ENCODE assay signal across 1 cellular context in genomic region chr1:42766723-42767509, GRCh38.
TF ChIP-seq lines count a peak whose summit lies in the region.

Gene C1orf50, plus strand, starts transcription at chr1:42767249. Its CDS starts 63 bp downstream, at chr1:42767312.
A gene with protein sequence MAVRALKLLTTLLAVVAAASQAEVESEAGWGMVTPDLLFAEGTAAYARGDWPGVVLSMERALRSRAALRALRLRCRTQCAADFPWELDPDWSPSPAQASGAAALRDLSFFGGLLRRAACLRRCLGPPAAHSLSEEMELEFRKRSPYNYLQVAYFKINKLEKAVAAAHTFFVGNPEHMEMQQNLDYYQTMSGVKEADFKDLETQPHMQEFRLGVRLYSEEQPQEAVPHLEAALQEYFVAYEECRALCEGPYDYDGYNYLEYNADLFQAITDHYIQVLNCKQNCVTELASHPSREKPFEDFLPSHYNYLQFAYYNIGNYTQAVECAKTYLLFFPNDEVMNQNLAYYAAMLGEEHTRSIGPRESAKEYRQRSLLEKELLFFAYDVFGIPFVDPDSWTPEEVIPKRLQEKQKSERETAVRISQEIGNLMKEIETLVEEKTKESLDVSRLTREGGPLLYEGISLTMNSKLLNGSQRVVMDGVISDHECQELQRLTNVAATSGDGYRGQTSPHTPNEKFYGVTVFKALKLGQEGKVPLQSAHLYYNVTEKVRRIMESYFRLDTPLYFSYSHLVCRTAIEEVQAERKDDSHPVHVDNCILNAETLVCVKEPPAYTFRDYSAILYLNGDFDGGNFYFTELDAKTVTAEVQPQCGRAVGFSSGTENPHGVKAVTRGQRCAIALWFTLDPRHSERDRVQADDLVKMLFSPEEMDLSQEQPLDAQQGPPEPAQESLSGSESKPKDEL (minus strand): TSS chr1:42767028. CDS start chr1:42766971, 57 bp downstream.

TF ChIP-seq in HepG2, 621 proteins besides CTCF, POLR2A, EP300 and RAD21 (continued from another document and continues in another):
- TF ChIP-seq ZSCAN21 (CRISPR knock-in tag; IDR thresholded peaks at IDR 0.05; ENCODE audit: borderline replicate concordance) (peak; percentile 90; the same call in 1 of the 2 replicates), KAT8 (CRISPR knock-in tag; IDR thresholded peaks at IDR 0.05) (peak; percentile 79), ZNF567 (CRISPR knock-in tag; IDR thresholded peaks at IDR 0.05; ENCODE audit: borderline replicate concordance) (no peak), ZNF576 (CRISPR knock-in tag; IDR thresholded peaks at IDR 0.05) (no peak), CHD2 (IDR thresholded peaks at IDR 0.05; ENCODE audit: low read depth, low read length) (peak; percentile 56; the same call in 1 of the 2 replicates), IRF2 (CRISPR knock-in tag; IDR thresholded peaks at IDR 0.05) (no peak), ZNF672 (CRISPR knock-in tag; IDR thresholded peaks at IDR 0.05) (no peak), CREM (IDR thresholded peaks at IDR 0.05) (peak; percentile 27; the same call in 1 of the 2 replicates), CREM (CRISPR knock-in tag; IDR thresholded peaks at IDR 0.05) (no peak), PAWR (CRISPR knock-in tag; IDR thresholded peaks at IDR 0.05; ENCODE audit: borderline replicate concordance) (peak; percentile 82; the same call in 1 of the 2 replicates), HES4 (CRISPR knock-in tag; IDR thresholded peaks at IDR 0.05; ENCODE audit: borderline replicate concordance) (peak; percentile 37; the same call in 1 of the 2 replicates), STAT6 (CRISPR knock-in tag; IDR thresholded peaks at IDR 0.05; ENCODE audit: borderline replicate concordance) (no peak), FLYWCH1 (CRISPR knock-in tag; IDR thresholded peaks at IDR 0.05) (no peak), ELF1 (CRISPR knock-in tag; IDR thresholded peaks at IDR 0.05) (peak; percentile 89), ZNF256 (CRISPR knock-in tag; conservative IDR thresholded peaks at IDR 0.05) (no peak), RARG (CRISPR knock-in tag; IDR thresholded peaks at IDR 0.05; ENCODE audit: low read depth) (peak; percentile 92; the same call in 1 of the 2 replicates), ZNF678 (CRISPR knock-in tag; IDR thresholded peaks at IDR 0.05) (peak; percentile 85), PAX8 (CRISPR knock-in tag; IDR thresholded peaks at IDR 0.05; ENCODE audit: borderline replicate concordance) (peak; percentile 87; the same call in 1 of the 2 replicates), ZNF619 (CRISPR knock-in tag; IDR thresholded peaks at IDR 0.05) (no peak), HNRNPK (IDR thresholded peaks at IDR 0.05; ENCODE audit: low read depth, low read length, poor library complexity, severe bottlenecking) (no peak), SPEN (CRISPR knock-in tag; IDR thresholded peaks at IDR 0.05; ENCODE audit: low read depth) (no peak; the same call in 1 of the 2 replicates), SATB2 (CRISPR knock-in tag; IDR thresholded peaks at IDR 0.05) (peak; percentile 84), MEIS2 (CRISPR knock-in tag; IDR thresholded peaks at IDR 0.05) (peak; percentile 66), LCORL (IDR thresholded peaks at IDR 0.05) (no peak), LCORL (CRISPR knock-in tag; IDR thresholded peaks at IDR 0.05) (no peak), NR3C1 (CRISPR knock-in tag; IDR thresholded peaks at IDR 0.05) (no peak), ZNF614 (CRISPR knock-in tag; IDR thresholded peaks at IDR 0.05; ENCODE audit: borderline replicate concordance) (no peak), SMARCE1 (IDR thresholded peaks at IDR 0.05; ENCODE audit: borderline replicate concordance) (no peak), ISL2 (CRISPR knock-in tag; IDR thresholded peaks at IDR 0.05) (peak; percentile 66), ZNF660 (CRISPR knock-in tag; IDR thresholded peaks at IDR 0.05; ENCODE audit: borderline replicate concordance, low read depth) (no peak), MTF1 (CRISPR knock-in tag; IDR thresholded peaks at IDR 0.05) (peak; percentile 25; the same call in 1 of the 2 replicates), MEF2D (CRISPR knock-in tag; IDR thresholded peaks at IDR 0.05) (peak; percentile 19; the same call in 1 of the 2 replicates), YY1 (IDR thresholded peaks at IDR 0.05; ENCODE audit: insufficient read depth, insufficient replicate concordance, low read depth, low read length) (peak; percentile 68), THAP11 (CRISPR knock-in tag; IDR thresholded peaks at IDR 0.05) (peak; percentile 48; the same call in 1 of the 2 replicates), GFI1 (CRISPR knock-in tag; IDR thresholded peaks at IDR 0.05; ENCODE audit: borderline replicate concordance) (peak; percentile 35; the same call in 1 of the 2 replicates), PHF8 (CRISPR knock-in tag; IDR thresholded peaks at IDR 0.05) (peak; percentile 91), ZFP62 (CRISPR knock-in tag; IDR thresholded peaks at IDR 0.05) (0 out of 2 replicates have a peak, but pooled peaks have one; percentile 42), ZGPAT (CRISPR knock-in tag; IDR thresholded peaks at IDR 0.05) (peak; percentile 75; the same call in 1 of the 2 replicates), TBP (CRISPR knock-in tag; IDR thresholded peaks at IDR 0.05) (0 out of 2 replicates have a peak, but pooled peaks have one; percentile 79), FOXM1 (CRISPR knock-in tag; IDR thresholded peaks at IDR 0.05) (0 out of 2 replicates have a peak, but pooled peaks have one; percentile 35), STAG1 (CRISPR knock-in tag; IDR thresholded peaks at IDR 0.05) (no peak), ZNF607 (CRISPR knock-in tag; IDR thresholded peaks at IDR 0.05; ENCODE audit: borderline replicate concordance) (no peak; the same call in 1 of the 2 replicates), ZNF441 (CRISPR knock-in tag; IDR thresholded peaks at IDR 0.05; ENCODE audit: borderline replicate concordance) (no peak), ZNF572 (CRISPR knock-in tag; IDR thresholded peaks at IDR 0.05) (0 out of 2 replicates have a peak, but pooled peaks have one; percentile 89), ZNF501 (CRISPR knock-in tag; IDR thresholded peaks at IDR 0.05) (peak; percentile 88), NFAT5 (CRISPR knock-in tag; IDR thresholded peaks at IDR 0.05) (0 out of 2 replicates have a peak, but pooled peaks have one; percentile 54), ZSCAN30 (CRISPR knock-in tag; IDR thresholded peaks at IDR 0.05) (no peak), ZNF101 (CRISPR knock-in tag; IDR thresholded peaks at IDR 0.05; ENCODE audit: borderline replicate concordance, low read depth) (no peak), AGO2 (optimal IDR thresholded peaks at IDR 0.05; ENCODE audit: low read depth, low read length) (peak; percentile 40), TP53 (CRISPR knock-in tag; conservative IDR thresholded peaks at IDR 0.05) (no peak), RBM39 (IDR thresholded peaks at IDR 0.05; ENCODE audit: low read depth, low read length, poor library complexity, severe bottlenecking) (peak; percentile 39), ZSCAN12 (CRISPR knock-in tag; IDR thresholded peaks at IDR 0.05) (peak; percentile 80; the same call in 1 of the 2 replicates), PHB2 (IDR thresholded peaks at IDR 0.05; ENCODE audit: partially characterized antibody) (no peak), ARNT (IDR thresholded peaks at IDR 0.05) (no peak), NR0B2 (CRISPR knock-in tag; IDR thresholded peaks at IDR 0.05) (peak; percentile 66; the same call in 1 of the 2 replicates), ERF (CRISPR knock-in tag; IDR thresholded peaks at IDR 0.05) (peak; percentile 33), XRCC5 (optimal IDR thresholded peaks at IDR 0.05; ENCODE audit: low read length) (no peak), GATAD2A (CRISPR knock-in tag; IDR thresholded peaks at IDR 0.05) (peak; percentile 15; the same call in 1 of the 2 replicates), MYC (CRISPR knock-in tag; IDR thresholded peaks at IDR 0.05; ENCODE audit: borderline replicate concordance) (peak; percentile 69), MED1 (CRISPR knock-in tag; IDR thresholded peaks at IDR 0.05) (peak; percentile 54), ZNF446 (CRISPR knock-in tag; IDR thresholded peaks at IDR 0.05) (peak; percentile 25; the same call in 1 of the 2 replicates)
- TF ChIP-seq, protein P1, sequence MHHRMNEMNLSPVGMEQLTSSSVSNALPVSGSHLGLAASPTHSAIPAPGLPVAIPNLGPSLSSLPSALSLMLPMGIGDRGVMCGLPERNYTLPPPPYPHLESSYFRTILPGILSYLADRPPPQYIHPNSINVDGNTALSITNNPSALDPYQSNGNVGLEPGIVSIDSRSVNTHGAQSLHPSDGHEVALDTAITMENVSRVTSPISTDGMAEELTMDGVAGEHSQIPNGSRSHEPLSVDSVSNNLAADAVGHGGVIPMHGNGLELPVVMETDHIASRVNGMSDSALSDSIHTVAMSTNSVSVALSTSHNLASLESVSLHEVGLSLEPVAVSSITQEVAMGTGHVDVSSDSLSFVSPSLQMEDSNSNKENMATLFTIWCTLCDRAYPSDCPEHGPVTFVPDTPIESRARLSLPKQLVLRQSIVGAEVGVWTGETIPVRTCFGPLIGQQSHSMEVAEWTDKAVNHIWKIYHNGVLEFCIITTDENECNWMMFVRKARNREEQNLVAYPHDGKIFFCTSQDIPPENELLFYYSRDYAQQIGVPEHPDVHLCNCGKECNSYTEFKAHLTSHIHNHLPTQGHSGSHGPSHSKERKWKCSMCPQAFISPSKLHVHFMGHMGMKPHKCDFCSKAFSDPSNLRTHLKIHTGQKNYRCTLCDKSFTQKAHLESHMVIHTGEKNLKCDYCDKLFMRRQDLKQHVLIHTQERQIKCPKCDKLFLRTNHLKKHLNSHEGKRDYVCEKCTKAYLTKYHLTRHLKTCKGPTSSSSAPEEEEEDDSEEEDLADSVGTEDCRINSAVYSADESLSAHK (CRISPR knock-in tag; IDR thresholded peaks at IDR 0.05; ENCODE audit: borderline replicate concordance): no peak
